1 cellular context compared by ENCODE assay signal in the genomic region with DNA sequence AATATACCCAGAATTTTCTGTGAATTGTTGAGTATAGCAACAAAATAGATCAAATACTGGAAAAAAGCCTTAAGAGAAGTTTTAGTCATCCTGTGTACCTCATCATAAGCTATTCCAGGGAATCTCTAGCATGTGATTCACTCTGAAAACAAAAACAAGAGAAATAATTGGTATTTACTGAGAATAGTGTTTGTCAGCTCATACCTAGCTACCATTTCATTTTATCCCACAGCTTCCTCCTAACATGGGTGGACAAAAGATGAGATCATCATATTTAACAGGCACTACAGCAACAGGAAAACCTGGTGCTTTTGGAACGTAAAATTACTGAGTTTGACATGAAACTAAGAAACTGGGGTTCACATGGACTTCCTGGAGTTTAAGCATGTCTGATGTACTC.
TF ChIP-seq lines count a peak whose summit lies in the region.

No MANE protein-coding gene starts in this region.

TF ChIP-seq in GM23338, 12 proteins besides CTCF, POLR2A, EP300 and RAD21 (continued from another document):
- TF ChIP-seq, protein P1, sequence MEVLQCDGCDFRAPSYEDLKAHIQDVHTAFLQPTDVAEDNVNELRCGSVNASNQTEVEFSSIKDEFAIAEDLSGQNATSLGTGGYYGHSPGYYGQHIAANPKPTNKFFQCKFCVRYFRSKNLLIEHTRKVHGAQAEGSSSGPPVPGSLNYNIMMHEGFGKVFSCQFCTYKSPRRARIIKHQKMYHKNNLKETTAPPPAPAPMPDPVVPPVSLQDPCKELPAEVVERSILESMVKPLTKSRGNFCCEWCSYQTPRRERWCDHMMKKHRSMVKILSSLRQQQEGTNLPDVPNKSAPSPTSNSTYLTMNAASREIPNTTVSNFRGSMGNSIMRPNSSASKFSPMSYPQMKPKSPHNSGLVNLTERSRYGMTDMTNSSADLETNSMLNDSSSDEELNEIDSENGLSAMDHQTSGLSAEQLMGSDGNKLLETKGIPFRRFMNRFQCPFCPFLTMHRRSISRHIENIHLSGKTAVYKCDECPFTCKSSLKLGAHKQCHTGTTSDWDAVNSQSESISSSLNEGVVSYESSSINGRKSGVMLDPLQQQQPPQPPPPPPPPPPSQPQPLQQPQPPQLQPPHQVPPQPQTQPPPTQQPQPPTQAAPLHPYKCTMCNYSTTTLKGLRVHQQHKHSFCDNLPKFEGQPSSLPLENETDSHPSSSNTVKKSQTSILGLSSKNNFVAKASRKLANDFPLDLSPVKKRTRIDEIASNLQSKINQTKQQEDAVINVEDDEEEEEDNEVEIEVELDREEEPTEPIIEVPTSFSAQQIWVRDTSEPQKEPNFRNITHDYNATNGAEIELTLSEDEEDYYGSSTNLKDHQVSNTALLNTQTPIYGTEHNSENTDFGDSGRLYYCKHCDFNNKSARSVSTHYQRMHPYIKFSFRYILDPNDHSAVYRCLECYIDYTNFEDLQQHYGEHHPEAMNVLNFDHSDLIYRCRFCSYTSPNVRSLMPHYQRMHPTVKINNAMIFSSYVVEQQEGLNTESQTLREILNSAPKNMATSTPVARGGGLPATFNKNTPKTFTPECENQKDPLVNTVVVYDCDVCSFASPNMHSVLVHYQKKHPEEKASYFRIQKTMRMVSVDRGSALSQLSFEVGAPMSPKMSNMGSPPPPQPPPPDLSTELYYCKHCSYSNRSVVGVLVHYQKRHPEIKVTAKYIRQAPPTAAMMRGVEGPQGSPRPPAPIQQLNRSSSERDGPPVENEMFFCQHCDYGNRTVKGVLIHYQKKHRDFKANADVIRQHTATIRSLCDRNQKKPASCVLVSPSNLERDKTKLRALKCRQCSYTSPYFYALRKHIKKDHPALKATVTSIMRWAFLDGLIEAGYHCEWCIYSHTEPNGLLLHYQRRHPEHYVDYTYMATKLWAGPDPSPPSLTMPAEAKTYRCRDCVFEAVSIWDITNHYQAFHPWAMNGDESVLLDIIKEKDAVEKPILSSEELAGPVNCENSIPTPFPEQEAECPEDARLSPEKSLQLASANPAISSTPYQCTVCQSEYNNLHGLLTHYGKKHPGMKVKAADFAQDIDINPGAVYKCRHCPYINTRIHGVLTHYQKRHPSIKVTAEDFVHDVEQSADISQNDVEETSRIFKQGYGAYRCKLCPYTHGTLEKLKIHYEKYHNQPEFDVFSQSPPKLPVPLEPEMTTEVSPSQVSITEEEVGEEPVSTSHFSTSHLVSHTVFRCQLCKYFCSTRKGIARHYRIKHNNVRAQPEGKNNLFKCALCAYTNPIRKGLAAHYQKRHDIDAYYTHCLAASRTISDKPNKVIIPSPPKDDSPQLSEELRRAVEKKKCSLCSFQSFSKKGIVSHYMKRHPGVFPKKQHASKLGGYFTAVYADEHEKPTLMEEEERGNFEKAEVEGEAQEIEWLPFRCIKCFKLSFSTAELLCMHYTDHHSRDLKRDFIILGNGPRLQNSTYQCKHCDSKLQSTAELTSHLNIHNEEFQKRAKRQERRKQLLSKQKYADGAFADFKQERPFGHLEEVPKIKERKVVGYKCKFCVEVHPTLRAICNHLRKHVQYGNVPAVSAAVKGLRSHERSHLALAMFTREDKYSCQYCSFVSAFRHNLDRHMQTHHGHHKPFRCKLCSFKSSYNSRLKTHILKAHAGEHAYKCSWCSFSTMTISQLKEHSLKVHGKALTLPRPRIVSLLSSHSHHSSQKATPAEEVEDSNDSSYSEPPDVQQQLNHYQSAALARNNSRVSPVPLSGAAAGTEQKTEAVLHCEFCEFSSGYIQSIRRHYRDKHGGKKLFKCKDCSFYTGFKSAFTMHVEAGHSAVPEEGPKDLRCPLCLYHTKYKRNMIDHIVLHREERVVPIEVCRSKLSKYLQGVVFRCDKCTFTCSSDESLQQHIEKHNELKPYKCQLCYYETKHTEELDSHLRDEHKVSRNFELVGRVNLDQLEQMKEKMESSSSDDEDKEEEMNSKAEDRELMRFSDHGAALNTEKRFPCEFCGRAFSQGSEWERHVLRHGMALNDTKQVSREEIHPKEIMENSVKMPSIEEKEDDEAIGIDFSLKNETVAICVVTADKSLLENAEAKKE (CRISPR knock-in tag; IDR thresholded peaks at IDR 0.05): no peak
- TF ChIP-seq, protein P2, sequence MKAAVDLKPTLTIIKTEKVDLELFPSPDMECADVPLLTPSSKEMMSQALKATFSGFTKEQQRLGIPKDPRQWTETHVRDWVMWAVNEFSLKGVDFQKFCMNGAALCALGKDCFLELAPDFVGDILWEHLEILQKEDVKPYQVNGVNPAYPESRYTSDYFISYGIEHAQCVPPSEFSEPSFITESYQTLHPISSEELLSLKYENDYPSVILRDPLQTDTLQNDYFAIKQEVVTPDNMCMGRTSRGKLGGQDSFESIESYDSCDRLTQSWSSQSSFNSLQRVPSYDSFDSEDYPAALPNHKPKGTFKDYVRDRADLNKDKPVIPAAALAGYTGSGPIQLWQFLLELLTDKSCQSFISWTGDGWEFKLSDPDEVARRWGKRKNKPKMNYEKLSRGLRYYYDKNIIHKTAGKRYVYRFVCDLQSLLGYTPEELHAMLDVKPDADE (IDR thresholded peaks at IDR 0.05): no peak
- TF ChIP-seq NANOG (IDR thresholded peaks at IDR 0.05; ENCODE audit: borderline replicate concordance) (no peak), EZH2 (IDR thresholded peaks at IDR 0.05; ENCODE audit: low read depth, unreplicated experiment) (no peak), STAT1 (IDR thresholded peaks at IDR 0.05; ENCODE audit: unreplicated experiment) (no peak)
